8 cellular contexts compared by ENCODE assay signal in the genomic region with DNA sequence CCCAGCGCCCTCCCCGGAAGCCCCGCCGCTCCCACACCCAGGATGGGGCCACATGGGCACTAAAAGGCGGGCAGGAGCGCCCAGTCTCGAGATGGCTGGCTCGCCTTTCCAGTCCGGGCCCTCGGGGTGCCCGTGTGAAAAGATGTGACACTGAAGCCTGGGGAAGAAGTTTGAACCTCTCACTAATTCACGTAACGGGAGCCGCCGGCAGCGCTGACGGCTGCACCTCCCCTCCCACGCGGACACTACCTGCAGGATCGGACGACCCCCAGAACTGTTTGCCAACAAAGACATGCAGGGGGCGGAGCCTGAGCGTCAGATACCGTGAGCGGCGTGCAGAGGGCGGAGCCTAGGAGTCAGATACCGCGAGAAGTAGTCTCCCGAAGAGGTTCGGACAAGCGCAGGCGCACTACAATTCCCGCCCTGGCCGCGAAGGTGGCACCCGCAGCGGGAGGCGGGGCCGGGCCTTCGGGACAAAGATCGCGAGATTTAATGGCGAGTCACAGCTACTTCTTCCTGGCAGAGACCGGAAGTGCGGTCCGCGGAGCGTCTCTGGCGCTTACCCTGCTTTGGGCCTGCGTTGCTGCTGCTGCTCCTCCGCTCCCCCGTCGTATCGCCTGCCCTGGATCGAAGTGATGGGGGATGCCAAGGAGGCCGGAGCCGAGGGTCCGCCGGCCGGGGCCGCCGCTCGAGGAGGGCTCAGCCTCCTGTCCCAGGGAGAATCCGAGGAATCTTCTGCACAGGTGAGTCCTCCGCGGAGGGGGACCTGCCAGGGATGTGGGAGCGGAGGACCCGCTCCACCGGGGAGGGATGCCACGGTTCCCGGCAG. TPM values are rescaled to one million over a fixed set of nuclear protein-coding genes. Genes with fewer than 3 reads are reported as not detected.
DNase-seq lines count a peak whose midpoint lies in the region; ATAC-seq and TF ChIP-seq lines count a peak whose summit lies in the region.

A gene with protein sequence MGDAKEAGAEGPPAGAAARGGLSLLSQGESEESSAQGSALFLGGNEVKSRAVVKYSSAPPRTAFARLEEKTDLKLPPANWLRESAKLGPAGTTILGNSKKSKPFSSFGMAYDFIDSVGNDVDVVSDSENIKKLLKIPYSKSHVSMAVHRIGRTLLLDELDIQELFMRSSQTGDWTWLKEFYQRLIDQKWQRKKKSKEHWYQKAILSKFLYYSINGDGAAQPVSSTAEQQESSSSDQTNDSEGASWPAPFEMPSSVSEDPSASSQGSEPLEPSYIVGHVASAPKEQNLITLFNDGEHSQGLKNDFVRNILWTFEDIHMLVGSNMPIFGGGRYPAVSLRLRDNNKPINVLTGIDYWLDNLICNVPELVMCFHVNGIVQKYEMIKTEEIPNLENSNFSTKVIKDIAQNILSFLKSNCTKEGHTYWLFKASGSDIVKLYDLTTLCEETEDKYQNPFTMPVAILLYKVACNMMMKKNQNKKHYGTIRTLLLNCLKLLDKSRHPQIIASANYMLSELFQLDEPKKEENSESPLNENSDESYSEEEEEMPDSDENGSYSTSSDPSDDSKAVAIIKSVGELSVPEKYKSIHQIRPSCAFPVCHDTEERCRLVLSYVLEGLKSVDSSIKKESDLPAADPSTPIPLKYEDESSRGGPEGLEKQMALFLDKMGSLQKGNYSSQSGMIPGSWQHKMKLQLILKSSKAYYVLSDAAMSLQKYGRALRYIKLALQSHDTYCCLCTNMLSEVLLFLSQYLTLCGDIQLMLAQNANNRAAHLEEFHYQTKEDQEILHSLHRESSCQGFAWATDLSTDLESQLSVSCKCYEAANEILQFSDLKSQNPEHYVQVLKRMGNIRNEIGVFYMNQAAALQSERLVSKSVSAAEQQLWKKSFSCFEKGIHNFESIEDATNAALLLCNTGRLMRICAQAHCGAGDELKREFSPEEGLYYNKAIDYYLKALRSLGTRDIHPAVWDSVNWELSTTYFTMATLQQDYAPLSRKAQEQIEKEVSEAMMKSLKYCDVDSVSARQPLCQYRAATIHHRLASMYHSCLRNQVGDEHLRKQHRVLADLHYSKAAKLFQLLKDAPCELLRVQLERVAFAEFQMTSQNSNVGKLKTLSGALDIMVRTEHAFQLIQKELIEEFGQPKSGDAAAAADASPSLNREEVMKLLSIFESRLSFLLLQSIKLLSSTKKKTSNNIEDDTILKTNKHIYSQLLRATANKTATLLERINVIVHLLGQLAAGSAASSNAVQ (plus strand): TSS at position 537 of the 829 bp plus-strand sequence. CDS start 99 bp downstream, at position 636.

- H3K36me3 Mint-ChIP-seq in effector memory CD8-positive, alpha-beta T cell (ENCODE audit: insufficient read depth) = peaks cover 47% of the 10 kb centered on the region

- POLR2A ChIA-PET in activated CD8-positive, alpha-beta memory T cell treated with anti-CD3 and anti-CD28 coated beads for 36 hours (lab: Charles Lee) = interaction anchor here (0.8 to 1.0 kb wide), 2 partner anchors 11 to 104 kb away, joined by 3 to 13 read pairs; a partner anchor contains a TSS

- TF ChIP-seq CTCF in GM20000 (IDR thresholded peaks at IDR 0.05; ENCODE audit: extremely low read depth, missing control alignments) = no peak

- CTCF ChIA-PET in activated CD8-positive, alpha-beta memory T cell treated with anti-CD3 and anti-CD28 coated beads for 36 hours (lab: Charles Lee) = no interaction called here

- H3K27ac Mint-ChIP-seq in effector memory CD8-positive, alpha-beta T cell = peak within 1 kb of the TSS; percentile 80 to 97

- DNase-seq in CMK (ENCODE audit: low read depth) (peak; percentile 93), GM20000 (ENCODE audit: low spot score) (peak; percentile 95), HT-29 (ENCODE audit: low spot score) (peak; percentile 97), NOMO-1 (lab: John Stamatoyannopoulos, UW; ENCODE audit: unreplicated experiment in 2 of 2) (peak; percentile 96 to 98), medulla oblongata (ENCODE audit: extremely low spot score) (peak; percentile 98)
- DNase-seq in effector memory CD8-positive, alpha-beta T cell = peak; percentile 99
- DNase-seq in stimulated activated CD8-positive, alpha-beta memory T cell treated with anti-CD3 and anti-CD28 coated beads, Interleukin-12 subunit alpha, Interleukin-12 subunit beta, amount 100 ng/mL, for 1 hour (ENCODE audit: low read depth) = peak; percentile 98

- no peaks in the 10 kb centered on the region for H3K9me3 Mint-ChIP-seq in effector memory CD8-positive, alpha-beta T cell

- peaks cover 8 to 24% of the 10 kb centered on the region in 2 donors for H3K4me1 Mint-ChIP-seq in effector memory CD8-positive, alpha-beta T cell (ENCODE audit: low read depth in 2 of 2)

- peak within 1 kb of the TSS; percentile 78 to 94 for H3K4me3 Mint-ChIP-seq in effector memory CD8-positive, alpha-beta T cell

- H3K27me3 Mint-ChIP-seq in effector memory CD8-positive, alpha-beta T cell = no peaks in the 10 kb centered on the region

- peak; percentile 88 for ATAC-seq in effector memory CD8-positive, alpha-beta T cell (replicated peaks)

RNA-seq across cellular contexts. Expression of the gene that starts here (rescaled TPM):
- 17.4 and 18.7 TPM in 2 replicates for total RNA-seq in HT-29 (2014; rRNA removed; shearing (Covaris generic))
- 10 to 100 TPM; 30.2 to 32.2 TPM for total RNA-seq in activated CD8-positive, alpha-beta memory T cell treated with anti-CD3 and anti-CD28 coated beads for 36 hours

Comparison
In these comparisons a context has a peak if more than half of its experiments do, and no peak if none do; other contexts are left out.
1. Peak in every context shown above with its lines: DNase-seq and ATAC-seq.